In the genomic region with DNA sequence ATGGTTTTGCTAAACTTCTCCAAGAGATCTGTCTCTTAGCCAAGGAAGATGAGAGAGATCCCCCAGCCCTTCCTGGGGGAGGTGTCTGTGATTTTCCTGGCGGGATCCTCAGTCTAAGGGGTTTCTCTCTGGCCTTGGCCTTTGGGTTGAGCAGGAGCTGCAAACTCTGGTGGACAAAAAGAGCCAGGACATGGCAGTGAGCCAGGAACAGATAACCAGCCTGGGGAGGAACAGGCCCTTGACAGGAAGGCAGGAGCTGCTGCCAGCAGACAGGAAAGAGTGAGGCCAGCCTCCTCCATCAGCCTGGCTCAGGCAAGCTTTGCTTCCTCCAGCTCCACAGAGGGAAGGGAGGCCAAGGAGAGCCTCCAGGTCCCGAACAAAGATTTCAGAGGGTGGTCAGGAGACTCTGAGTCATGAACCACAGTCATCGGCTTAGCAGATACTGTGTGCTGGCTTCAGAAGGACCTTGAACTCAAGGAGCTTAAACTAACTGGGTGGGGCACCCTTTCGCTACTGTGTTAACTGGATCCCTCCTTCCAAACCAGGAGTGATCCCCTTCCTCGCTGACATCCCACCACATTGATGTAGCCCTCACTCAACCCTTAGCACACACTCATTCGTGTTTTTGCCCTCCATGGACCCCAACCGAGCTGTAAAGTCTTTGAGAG, we compare ENCODE assay signal across 8 cellular contexts. TPM values are rescaled to one million over a fixed set of nuclear protein-coding genes. Genes with fewer than 3 reads are reported as not detected.
DNase-seq lines count a peak whose midpoint lies in the region; ATAC-seq and TF ChIP-seq lines count a peak whose summit lies in the region.

No MANE protein-coding gene starts in this region.

- POLR2A ChIA-PET in SK-N-SH (lab: Yijun Ruan, JAX) = interaction anchor here (0.8 to 2.0 kb wide), 7 partner anchors 9 to 48 kb away, joined by 3 to 11 read pairs (median 3); partner anchors contain the start of gene DDIT4

- H3K27me3 ChIP-seq in SK-N-SH (ENCODE audit: insufficient read depth) (no peaks in the 10 kb centered on the region), esophagus (ENCODE audit: control insufficient read depth in 1 of 2, insufficient read depth in 2 of 2, low read length in 2 of 2) (no peaks in the 10 kb centered on the region), HAP-1 (ENCODE audit: low read depth) (no peaks in the 10 kb centered on the region)

- H3K9me3 Mint-ChIP-seq in osteocyte (ENCODE audit: unreplicated experiment) = no peaks in the 10 kb centered on the region

- DNase-seq in activated CD4-positive, alpha-beta T cell treated with anti-CD3 and anti-CD28 coated beads for 48 hours = peak; percentile 63
- no peak for DNase-seq in activated CD4-positive, alpha-beta T cell treated with anti-CD3 and anti-CD28 coated beads, Interleukin-2, amount 50 U/mL, for 1 hour
- peak; percentile 78 for DNase-seq in SK-N-SH
- no peak for DNase-seq in osteocyte (ENCODE audit: extremely low spot score, unreplicated experiment)
- no peak for DNase-seq in HAP-1 (ENCODE audit: low spot score in 2 of 2)

- H4K20me1 ChIP-seq in SK-N-SH (ENCODE audit: insufficient read depth) = no peaks in the 10 kb centered on the region

- H3F3A ChIP-seq in SK-N-SH (replicated peaks; ENCODE audit: insufficient read depth) = no peaks in the 10 kb centered on the region

- H3K9me3 ChIP-seq in SK-N-SH (no peaks in the 10 kb centered on the region), esophagus (ENCODE audit: control insufficient read depth in 2 of 2, insufficient read depth in 1 of 2, low read depth in 1 of 2, low read length in 1 of 2) (no peaks in the 10 kb centered on the region), HAP-1 (no peaks in the 10 kb centered on the region)

- no peaks in the 10 kb centered on the region for H3K79me2 ChIP-seq in SK-N-SH (ENCODE audit: insufficient read depth)

- H3K27me3 Mint-ChIP-seq in osteocyte (ENCODE audit: unreplicated experiment) = no peaks in the 10 kb centered on the region

- H3K27ac ChIP-seq in SK-N-SH (ENCODE audit: low read depth in 2 of 2, low read length in 1 of 2) (peak overlapping the region; percentile 41 to 78), esophagus (ENCODE audit: low read depth in 2 of 2, low read length in 1 of 2) (peak overlapping the region; percentile 38 to 65)

- TF ChIP-seq CTCF in SK-N-SH (IDR thresholded peaks at IDR 0.05) (no peak), osteocyte (IDR thresholded peaks at IDR 0.05) (no peak)

- no peaks in the 10 kb centered on the region for H3K36me3 ChIP-seq in SK-N-SH (replicated peaks in 1 of 2; ENCODE audit: control insufficient read depth in 1 of 2, insufficient read depth in 2 of 2, low read length in 1 of 2)
- H3K36me3 ChIP-seq in esophagus (ENCODE audit: control insufficient read depth in 2 of 2, insufficient read depth in 2 of 2, low read length in 1 of 2) = no peaks in the 10 kb centered on the region
- H3K36me3 ChIP-seq in HAP-1 (replicated peaks) = no peaks in the 10 kb centered on the region

- H3K36me3 Mint-ChIP-seq in osteocyte (ENCODE audit: unreplicated experiment) = no peaks in the 10 kb centered on the region

- peak overlapping the region; percentile 62 for H2AFZ ChIP-seq in SK-N-SH (ENCODE audit: low read depth)

- peaks cover 25% of the 10 kb centered on the region for H3K4me1 Mint-ChIP-seq in osteocyte (ENCODE audit: unreplicated experiment)

- CTCF ChIA-PET in SK-N-SH (lab: Yijun Ruan, JAX) = interaction anchor here (0.8 to 3.1 kb wide), 7 partner anchors 8 to 40 kb away, joined by 3 to 13 read pairs (median 4); no protein-coding TSS in a partner anchor

- no peak overlapping the region for H3K4me2 ChIP-seq in SK-N-SH

- H3K4me1 ChIP-seq in SK-N-SH (ENCODE audit: control insufficient read depth in 1 of 2, insufficient read depth in 2 of 2, low read depth in 1 of 2, low read length in 1 of 2) (peaks cover 9 to 29% of the 10 kb centered on the region in 2 experiments; a peak in 2 of 4 replicates), esophagus (ENCODE audit: control insufficient read depth in 2 of 2, insufficient read depth in 2 of 2, low read length in 1 of 2) (peaks cover 11 to 24% of the 10 kb centered on the region in 2 donors), HAP-1 (no peaks in the 10 kb centered on the region)

- peak overlapping the region; percentile 63 for H3K27ac Mint-ChIP-seq in osteocyte (ENCODE audit: unreplicated experiment)

- 44% methylated on average over 6 of the region's 7 CpGs for WGBS in SK-N-SH (ENCODE audit: low lambda C conversion rate)
- WGBS in esophagus, 2 donors = 55 to 64% methylated on average over 7 of the region's 7 CpGs

- no peak for TF ChIP-seq RAD21 in SK-N-SH (IDR thresholded peaks at IDR 0.05; ENCODE audit: low read length)

- in situ Hi-C loops in HAP-1 (cut with MboI; ENCODE audit: low sequenced_read_pairs) = no loop called here

- H3K4me3 ChIP-seq in SK-N-SH (ENCODE audit: low read depth in 2 of 2, low read length in 1 of 2) = no peak overlapping the region
- H3K4me3 ChIP-seq in esophagus (ENCODE audit: low read depth in 1 of 2, low read length in 2 of 2) = no peak overlapping the region
- no peak overlapping the region for H3K4me3 ChIP-seq in HAP-1

- H3K4me3 Mint-ChIP-seq in osteocyte (ENCODE audit: unreplicated experiment) = no peak overlapping the region

- no peaks in the 10 kb centered on the region for H3K9me2 ChIP-seq in SK-N-SH

- H3K9ac ChIP-seq in SK-N-SH = no peak overlapping the region

- no peak for TF ChIP-seq EP300 in SK-N-SH (IDR thresholded peaks at IDR 0.05; ENCODE audit: borderline replicate concordance in 1 of 2, low read depth in 1 of 2, low read length in 1 of 2)

- ATAC-seq in HG02678 (IDR thresholded peaks at IDR 0.05; ENCODE audit: unreplicated experiment) (no peak), GM18870 (IDR thresholded peaks at IDR 0.05; ENCODE audit: unreplicated experiment) (no peak)

TF ChIP-seq in SK-N-SH, 30 proteins besides CTCF, POLR2A, EP300 and RAD21:
- TF ChIP-seq CHD2 (IDR thresholded peaks at IDR 0.05; ENCODE audit: low read length, partially characterized antibody) (peak; percentile 20), MXI1 (IDR thresholded peaks at IDR 0.05; ENCODE audit: low read depth, low read length) (0 out of 2 replicates have a peak, but pooled peaks have one; percentile 17), NFIC (IDR thresholded peaks at IDR 0.05; ENCODE audit: borderline replicate concordance) (peak; percentile 71), RXRA (IDR thresholded peaks at IDR 0.05; ENCODE audit: borderline replicate concordance, low read depth) (no peak), FOSL2 (IDR thresholded peaks at IDR 0.05; ENCODE audit: borderline replicate concordance, low read depth) (peak; percentile 31; the same call in 1 of the 2 replicates), SIN3A (IDR thresholded peaks at IDR 0.05; ENCODE audit: borderline replicate concordance, low read depth, low read length) (0 out of 2 replicates have a peak, but pooled peaks have one; percentile 40), GABPA (IDR thresholded peaks at IDR 0.05; ENCODE audit: low read depth) (no peak)
TF ChIP-seq in SK-N-SH: peak in this region for 5.

RNA-seq across cellular contexts. Expression of gene DDIT4, which starts 34.7 kb away (rescaled TPM):
- polyA plus RNA-seq in SK-N-SH (2012; rRNA removed) = 24.9 and 30.4 TPM in 2 replicates
- polyA plus RNA-seq in SK-N-SH (2012; cell fraction: cytosol; rRNA removed) = 19.5 and 19.9 TPM in 2 replicates
- 41.8 and 55.3 TPM in 2 replicates for polyA plus RNA-seq in SK-N-SH (2012; cell fraction: nucleus; rRNA removed)
- 100 to 1,000 TPM; 230 to 332 TPM for polyA plus RNA-seq in esophagus
- total RNA-seq in osteocyte = 288 and 290 TPM in 2 replicates

RNA-seq across cellular contexts. Expression of gene DNAJB12, which starts 46.3 kb away (rescaled TPM):
- polyA plus RNA-seq in SK-N-SH (2012; rRNA removed) = 22.9 and 25.8 TPM in 2 replicates
- 15.6 and 19.0 TPM in 2 replicates for polyA plus RNA-seq in SK-N-SH (2012; cell fraction: cytosol; rRNA removed)
- 38.8 and 40.0 TPM in 2 replicates for polyA plus RNA-seq in SK-N-SH (2012; cell fraction: nucleus; rRNA removed)
- polyA plus RNA-seq in esophagus = 10 to 100 TPM; 18.4 to 20.7 TPM
- 42.4 and 43.0 TPM in 2 replicates for total RNA-seq in osteocyte

Comparison
In these comparisons a context has a peak if more than half of its experiments do, and no peak if none do; other contexts are left out.
1. DNase-seq: peak in activated CD4-positive, alpha-beta T cell treated with anti-CD3 and anti-CD28 coated beads for 48 hours (single experiment) and SK-N-SH (single experiment); none in activated CD4-positive, alpha-beta T cell treated with anti-CD3 and anti-CD28 coated beads, Interleukin-2, amount 50 U/mL, for 1 hour (single experiment), osteocyte (single experiment) and HAP-1 (0 of 2).
2. RNA of gene DDIT4, which starts 34.7 kb away (polyA plus RNA-seq): 230 to 332 TPM in esophagus; 19.5 to 55.3 TPM in SK-N-SH; every median in the first group is over 4 times any median in the second.